10 cellular contexts compared by ENCODE assay signal in the genomic region with DNA sequence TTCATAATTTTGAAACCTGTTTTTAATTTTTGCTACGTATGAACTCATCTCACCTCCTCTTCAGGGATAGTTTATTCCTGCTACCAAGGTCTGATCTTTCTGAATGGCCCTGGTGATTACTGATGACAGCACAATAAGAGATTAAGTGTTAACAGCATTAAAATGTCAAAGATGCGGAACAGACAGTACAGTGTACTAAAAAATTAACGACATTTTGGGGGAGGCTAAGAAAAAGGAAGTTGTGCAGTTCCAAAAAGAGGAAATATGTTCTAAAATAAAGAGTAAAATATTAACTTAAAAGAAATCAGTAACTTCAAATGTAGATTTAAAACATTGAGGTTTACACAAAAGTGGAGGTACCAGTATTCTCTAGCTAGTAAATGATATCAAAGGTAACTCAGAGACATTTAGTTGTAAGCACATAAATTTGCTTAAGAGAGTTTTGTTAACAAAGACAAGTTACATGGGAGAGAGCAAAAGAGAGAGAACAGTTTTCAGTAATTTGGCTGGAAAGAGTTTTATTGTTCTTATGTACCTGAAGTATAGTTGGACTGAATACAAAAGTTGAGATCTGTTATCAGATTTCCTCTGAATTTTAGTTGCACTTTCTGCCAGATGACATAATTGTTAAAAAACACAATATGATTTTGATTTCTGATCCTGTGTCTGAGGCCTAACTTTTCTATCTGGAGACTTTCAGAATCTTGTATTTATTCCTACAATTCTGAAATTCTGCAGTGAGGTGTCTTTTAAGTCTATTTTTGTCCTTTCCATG. TPM values are rescaled to one million over a fixed set of nuclear protein-coding genes. Genes with fewer than 3 reads are reported as not detected.
DNase-seq lines count a peak whose midpoint lies in the region; TF ChIP-seq lines count a peak whose summit lies in the region.
"Had no signal": no experiment of that assay in that cellular context is flagged by ENCODE, and none has a peak within 500 bp of the region (broad histone marks: within the 10 kb centered on the region; RNA-seq: fewer than 3 reads in every experiment).

No MANE protein-coding gene starts in this region.

- H3K36me3 ChIP-seq in BLaER1 treated with 17β-estradiol and CSF1 and Interleukin-3, amounts not matched to agents 10 nM and 100 nM, result 0 out of 22 replicates have a peak, but pooled peaks cover 0 to 3% (median 0%) of the 10 kb centered on the region in 11 experiments
- H3K36me3 ChIP-seq in mucosa of rectum (ENCODE audit: control insufficient read depth in 2 of 2, insufficient read depth in 2 of 2, low read length in 2 of 2) (no peaks in the 10 kb centered on the region), hepatocyte (replicated peaks; ENCODE audit: insufficient read depth, low read depth) (no peaks in the 10 kb centered on the region)

- no peak for TF ChIP-seq CTCF in hepatocyte (IDR thresholded peaks at IDR 0.05; ENCODE audit: poor library complexity)

- H3K27me3 ChIP-seq in BLaER1 treated with 17β-estradiol and CSF1 and Interleukin-3, amounts not matched to agents 10 nM and 100 nM, result no peaks in the 10 kb centered on the region
- H3K27me3 ChIP-seq in mucosa of rectum (ENCODE audit: control insufficient read depth in 2 of 2, insufficient read depth in 2 of 2, low read length in 2 of 2) (no peaks in the 10 kb centered on the region), hepatocyte (no peaks in the 10 kb centered on the region)

- in situ Hi-C loops in G401 (cut with HindIII; ENCODE audit: low sequenced_read_pairs), result no loop called here

- H3K9me3 Mint-ChIP-seq in activated T-helper 1 cell treated with anti-CD3 and anti-CD28 coated beads, Interleukin-12 subunit alpha, Interleukin-12 subunit beta, Interleukin-2, Interleukin-4 antibody, amounts not matched to agents 30 ng/mL and 10 ng/mL and 1 ng/mL, durations not matched to agents 14 hours and 24 hours and 36 hours, result peaks cover 16% of the 10 kb centered on the region

- no peaks in the 10 kb centered on the region for H4K20me1 ChIP-seq in BLaER1 treated with 17β-estradiol and CSF1 and Interleukin-3, amounts not matched to agents 10 nM and 100 nM
- no peaks in the 10 kb centered on the region for H4K20me1 ChIP-seq in hepatocyte (ENCODE audit: insufficient read depth, poor library complexity, severe bottlenecking)

- H3K27me3 Mint-ChIP-seq in activated T-helper 1 cell treated with anti-CD3 and anti-CD28 coated beads, Interleukin-12 subunit alpha, Interleukin-12 subunit beta, Interleukin-2, Interleukin-4 antibody, amounts not matched to agents 30 ng/mL and 10 ng/mL and 1 ng/mL, durations not matched to agents 14 hours and 24 hours and 36 hours (ENCODE audit: insufficient read depth), result no peaks in the 10 kb centered on the region

- peaks cover 0 to 22% (median 15%) of the 10 kb centered on the region in 11 experiments; a peak in 16 of 22 replicates for H3K9me3 ChIP-seq in BLaER1 treated with 17β-estradiol and CSF1 and Interleukin-3, amounts not matched to agents 10 nM and 100 nM (replicated peaks in 1 of 11)
- no peaks in the 10 kb centered on the region for H3K9me3 ChIP-seq in mucosa of rectum (ENCODE audit: control insufficient read depth in 2 of 2, low read length in 2 of 2)
- no peaks in the 10 kb centered on the region for H3K9me3 ChIP-seq in hepatocyte (ENCODE audit: low read depth)

- intact Hi-C loops in activated T-helper 1 cell treated with anti-CD3 and anti-CD28 coated beads, Interleukin-12 subunit alpha, Interleukin-12 subunit beta, Interleukin-2, Interleukin-4 antibody, amounts not matched to agents 30 ng/mL and 10 ng/mL and 1 ng/mL, durations not matched to agents 14 hours and 24 hours and 36 hours (cut with micrococcal nuclease), result no loop called here

- H3K4me3 ChIP-seq in BLaER1 treated with 17β-estradiol and CSF1 and Interleukin-3, amounts not matched to agents 10 nM and 100 nM, result no peak overlapping the region
- H3K4me3 ChIP-seq in mucosa of rectum (ENCODE audit: low read length in 2 of 2) (no peak overlapping the region), hepatocyte (no peak overlapping the region)
- H3K4me3 ChIP-seq: lung had no signal

- no peak overlapping the region for H2AFZ ChIP-seq in hepatocyte

- peak overlapping the region; percentile 87 for H3K27ac Mint-ChIP-seq in activated T-helper 1 cell treated with anti-CD3 and anti-CD28 coated beads, Interleukin-12 subunit alpha, Interleukin-12 subunit beta, Interleukin-2, Interleukin-4 antibody, amounts not matched to agents 30 ng/mL and 10 ng/mL and 1 ng/mL, durations not matched to agents 14 hours and 24 hours and 36 hours

- peaks cover 13% of the 10 kb centered on the region for H3K36me3 Mint-ChIP-seq in activated T-helper 1 cell treated with anti-CD3 and anti-CD28 coated beads, Interleukin-12 subunit alpha, Interleukin-12 subunit beta, Interleukin-2, Interleukin-4 antibody, amounts not matched to agents 30 ng/mL and 10 ng/mL and 1 ng/mL, durations not matched to agents 14 hours and 24 hours and 36 hours (ENCODE audit: low read depth)

- no peaks in the 10 kb centered on the region for H3K9me2 ChIP-seq in hepatocyte (replicated peaks; ENCODE audit: insufficient read depth)

- 69% methylated on average over 3 of the region's 3 CpGs for WGBS in hepatocyte (ENCODE audit: low lambda C conversion rate, missing lambda C conversion rate)

- peak overlapping the region; percentile 45 to 82 (median 64); a peak in 20 of 22 replicates for H3K4me2 ChIP-seq in BLaER1 treated with 17β-estradiol and CSF1 and Interleukin-3, amounts not matched to agents 10 nM and 100 nM
- H3K4me2 ChIP-seq in hepatocyte, result no peak overlapping the region

- peak; percentile 69 to 72 for DNase-seq in Kasumi-1 (lab: John Stamatoyannopoulos, UW)
- no peak for DNase-seq in activated T-helper 1 cell treated with anti-CD3 and anti-CD28 coated beads, Interleukin-12 subunit alpha, Interleukin-12 subunit beta, Interleukin-2, Interleukin-4 antibody, amounts not matched to agents 30 ng/mL and 10 ng/mL and 1 ng/mL, durations not matched to agents 14 hours and 24 hours and 36 hours (ENCODE audit: low spot score)
- no peak for DNase-seq in G401 (ENCODE audit: low spot score)
- no peak for DNase-seq in effector CD8-positive, alpha-beta T cell (lab: John Stamatoyannopoulos, UW)
- DNase-seq in hepatocyte (ENCODE audit: low spot score), result no peak
- DNase-seq in globus pallidus (ENCODE audit: low spot score), result no peak

- H3K79me2 ChIP-seq in hepatocyte, result no peaks in the 10 kb centered on the region

- H3K4me1 ChIP-seq in BLaER1 treated with 17β-estradiol and CSF1 and Interleukin-3, amounts not matched to agents 10 nM and 100 nM, result peaks cover 18 to 77% (median 56%) of the 10 kb centered on the region in 10 experiments
- H3K4me1 ChIP-seq in mucosa of rectum (ENCODE audit: control insufficient read depth in 2 of 2, insufficient read depth in 2 of 2, low read length in 2 of 2), result no peaks in the 10 kb centered on the region
- H3K4me1 ChIP-seq in hepatocyte (ENCODE audit: insufficient read depth), result no peaks in the 10 kb centered on the region

- H3K4me1 Mint-ChIP-seq in activated T-helper 1 cell treated with anti-CD3 and anti-CD28 coated beads, Interleukin-12 subunit alpha, Interleukin-12 subunit beta, Interleukin-2, Interleukin-4 antibody, amounts not matched to agents 30 ng/mL and 10 ng/mL and 1 ng/mL, durations not matched to agents 14 hours and 24 hours and 36 hours (ENCODE audit: low read depth), result peaks cover 76% of the 10 kb centered on the region

- H3K4me3 Mint-ChIP-seq in activated T-helper 1 cell treated with anti-CD3 and anti-CD28 coated beads, Interleukin-12 subunit alpha, Interleukin-12 subunit beta, Interleukin-2, Interleukin-4 antibody, amounts not matched to agents 30 ng/mL and 10 ng/mL and 1 ng/mL, durations not matched to agents 14 hours and 24 hours and 36 hours, result peak overlapping the region; percentile 57

- H3K9ac ChIP-seq in BLaER1 treated with 17β-estradiol and CSF1 and Interleukin-3, amounts not matched to agents 10 nM and 100 nM, result peak overlapping the region in 10 of 11 experiments; percentile 51 to 74 (median 63); a peak in 19 of 22 replicates
- H3K9ac ChIP-seq in mucosa of rectum (ENCODE audit: low read depth in 1 of 2, low read length in 2 of 2), result no peak overlapping the region

- H3K27ac ChIP-seq in BLaER1 treated with 17β-estradiol and CSF1 and Interleukin-3, amounts not matched to agents 10 nM and 100 nM, result peak overlapping the region; percentile 55 to 91 (median 82); a peak in 21 of 22 replicates
- H3K27ac ChIP-seq in mucosa of rectum (ENCODE audit: low read depth in 2 of 2, low read length in 2 of 2) (peak overlapping the region; percentile 41 to 68), hepatocyte (no peak overlapping the region)
- H3K27ac ChIP-seq: C4-2B had no signal

RNA-seq across cellular contexts. Expression of a gene that starts 4.2 kb away (rescaled TPM):
- 7.6 and 9.1 TPM in 2 replicates for total RNA-seq in activated T-helper 1 cell treated with anti-CD3 and anti-CD28 coated beads, Interleukin-12 subunit alpha, Interleukin-12 subunit beta, Interleukin-2, Interleukin-4 antibody, amounts not matched to agents 30 ng/mL and 10 ng/mL and 1 ng/mL, durations not matched to agents 14 hours and 24 hours and 36 hours
- total RNA-seq in G401 (2014; rRNA removed; shearing (Covaris generic)), result not detected in 2 replicates
- total RNA-seq in hepatocyte, result not detected in 2 replicates
- polyA plus RNA-seq in hepatocyte, result not detected in 2 replicates

RNA-seq across cellular contexts. Expression of a gene that starts 23.6 kb away (rescaled TPM):
- 90.5 and 93.2 TPM in 2 replicates for total RNA-seq in activated T-helper 1 cell treated with anti-CD3 and anti-CD28 coated beads, Interleukin-12 subunit alpha, Interleukin-12 subunit beta, Interleukin-2, Interleukin-4 antibody, amounts not matched to agents 30 ng/mL and 10 ng/mL and 1 ng/mL, durations not matched to agents 14 hours and 24 hours and 36 hours
- total RNA-seq in G401 (2014; rRNA removed; shearing (Covaris generic)), result not detected in 2 replicates
- total RNA-seq in hepatocyte, result 0.07 TPM in 1 of 2 replicates, not detected in the other
- 0.57 TPM in 1 of 2 replicates, not detected in the other for polyA plus RNA-seq in hepatocyte

Comparison
In these comparisons a context has a peak if more than half of its experiments do, and no peak if none do; other contexts are left out.
1. H3K9ac ChIP-seq: peak in BLaER1 treated with 17β-estradiol and CSF1 and Interleukin-3, amounts not matched to agents 10 nM and 100 nM (10 of 11); none in mucosa of rectum (0 of 2).
2. DNase-seq: peak in Kasumi-1 (2 of 2); none in activated T-helper 1 cell treated with anti-CD3 and anti-CD28 coated beads, Interleukin-12 subunit alpha, Interleukin-12 subunit beta, Interleukin-2, Interleukin-4 antibody, amounts not matched to agents 30 ng/mL and 10 ng/mL and 1 ng/mL, durations not matched to agents 14 hours and 24 hours and 36 hours (single experiment), G401 (single experiment), effector CD8-positive, alpha-beta T cell (single experiment), hepatocyte (single experiment) and globus pallidus (single experiment).
3. RNA of a gene that starts 23.6 kb away (total RNA-seq): 90.5 to 93.2 TPM in activated T-helper 1 cell treated with anti-CD3 and anti-CD28 coated beads, Interleukin-12 subunit alpha, Interleukin-12 subunit beta, Interleukin-2, Interleukin-4 antibody, amounts not matched to agents 30 ng/mL and 10 ng/mL and 1 ng/mL, durations not matched to agents 14 hours and 24 hours and 36 hours; 0.07 TPM in hepatocyte and not detected in G401; every median in the first group is over 10 times any median in the second.